ENCODE assay signal across 11 cellular contexts in genomic region chr21:41348434-41348833, GRCh38. TPM values are rescaled to one million over a fixed set of nuclear protein-coding genes. Genes with fewer than 3 reads are reported as not detected.
"Had no signal": no experiment of that assay in that cellular context is flagged by ENCODE, and none has a peak within 500 bp of the region (broad histone marks: within the 10 kb centered on the region; RNA-seq: fewer than 3 reads in every experiment).

No MANE protein-coding gene starts in this region.

- H3K4me2 ChIP-seq: KMS-11 had no signal

- H3K27ac ChIP-seq: HL-60, KMS-11 had no signal

- H3K9me3 Mint-ChIP-seq: HFFc6, IgD-negative memory B cell had no signal

- H3K36me3 ChIP-seq: HAP-1 had no signal

- H3K9me3 ChIP-seq: HAP-1 had no signal

- H3K9ac ChIP-seq: KMS-11 had no signal

- ATAC-seq: HCT116, HepG2 had no signal

- H3K4me3 Mint-ChIP-seq: HFFc6, IgD-negative memory B cell had no signal

- H3K36me3 Mint-ChIP-seq: IgD-negative memory B cell had no signal

- DNase-seq: GOT3, H7, HFFc6, KBM-7 had no signal

- H3K27ac Mint-ChIP-seq: HFFc6, IgD-negative memory B cell had no signal

- H3K4me3 ChIP-seq: HAP-1 had no signal

- H3K4me1 ChIP-seq: HAP-1 had no signal

RNA-seq across cellular contexts. Expression of gene FAM3B, which starts 31.8 kb away (rescaled TPM):
- total RNA-seq: H4, HFFc6 had no signal
- polyA plus RNA-seq: IgD-negative memory B cell had no signal
